ENCODE assay signal across 1 cellular context in genomic region chr3:123201557-123202427, GRCh38.
TF ChIP-seq lines count a peak whose summit lies in the region.

Gene SEC22A, plus strand, starts transcription at chr3:123201943. Its CDS starts 7,275 bp downstream, at chr3:123209218.

TF ChIP-seq in K562, 482 proteins besides CTCF, POLR2A, EP300 and RAD21 (continued from another document and continues in another):
- TF ChIP-seq MGA (IDR thresholded peaks at IDR 0.05) (no peak), IFI16 (CRISPR knock-in tag; IDR thresholded peaks at IDR 0.05) (no peak), XRCC5 (IDR thresholded peaks at IDR 0.05; ENCODE audit: low read depth, low read length) (0 out of 2 replicates have a peak, but pooled peaks have one; percentile 28), CHD1 (IDR thresholded peaks at IDR 0.05; ENCODE audit: low read length) (no peak), ZNF511 (CRISPR knock-in tag; IDR thresholded peaks at IDR 0.05) (no peak), BMI1 (IDR thresholded peaks at IDR 0.05; ENCODE audit: low read length) (no peak), E4F1 (CRISPR knock-in tag; IDR thresholded peaks at IDR 0.05; ENCODE audit: borderline replicate concordance) (no peak), MITF (IDR thresholded peaks at IDR 0.05) (no peak), ZBTB43 (CRISPR knock-in tag; IDR thresholded peaks at IDR 0.05) (no peak), CREM (IDR thresholded peaks at IDR 0.05; ENCODE audit: low read depth) (peak; percentile 97), E2F3 (CRISPR knock-in tag; IDR thresholded peaks at IDR 0.05) (no peak), ZNF668 (CRISPR knock-in tag; IDR thresholded peaks at IDR 0.05) (no peak), ARNT (IDR thresholded peaks at IDR 0.05) (no peak), BACH1 (tag; IDR thresholded peaks at IDR 0.05) (no peak), RB1 (IDR thresholded peaks at IDR 0.05; ENCODE audit: low read depth) (no peak), TAF9B (IDR thresholded peaks at IDR 0.05; ENCODE audit: partially characterized antibody) (no peak), SIN3A (IDR thresholded peaks at IDR 0.05; ENCODE audit: borderline replicate concordance in 2 of 2, control insufficient read depth in 1 of 2, low read depth in 2 of 2, low read length in 2 of 2) (no peak), EP400 (IDR thresholded peaks at IDR 0.05) (peak; percentile 78), ELF4 (CRISPR knock-in tag; IDR thresholded peaks at IDR 0.05) (no peak), PRMT5 (CRISPR knock-in tag; IDR thresholded peaks at IDR 0.05) (no peak), SREBF2 (CRISPR knock-in tag; IDR thresholded peaks at IDR 0.05) (no peak), PHB2 (IDR thresholded peaks at IDR 0.05; ENCODE audit: low read depth) (no peak), RBM34 (IDR thresholded peaks at IDR 0.05; ENCODE audit: borderline replicate concordance, insufficient read depth, low read length) (no peak), ZNF318 (IDR thresholded peaks at IDR 0.05; ENCODE audit: borderline replicate concordance in 1 of 2, low read depth in 1 of 2) (no peak), CTBP1 (IDR thresholded peaks at IDR 0.05; ENCODE audit: borderline replicate concordance) (0 out of 2 replicates have a peak, but pooled peaks have one; percentile 27), U2AF2 (optimal IDR thresholded peaks at IDR 0.05; ENCODE audit: low read depth, low read length) (no peak), ZBTB17 (CRISPR knock-in tag; IDR thresholded peaks at IDR 0.05) (no peak), CAMTA2 (CRISPR knock-in tag; conservative IDR thresholded peaks at IDR 0.05) (no peak), L3MBTL2 (IDR thresholded peaks at IDR 0.05) (no peak), THRAP3 (IDR thresholded peaks at IDR 0.05; ENCODE audit: borderline replicate concordance) (no peak)
